10 cellular contexts compared by ENCODE assay signal in genomic region chr5:124742521-124742920, GRCh38. TPM values are rescaled to one million over a fixed set of nuclear protein-coding genes. Genes with fewer than 3 reads are reported as not detected.
DNase-seq lines count a peak whose midpoint lies in the region; ATAC-seq, FAIRE-seq and TF ChIP-seq lines count a peak whose summit lies in the region.
"Had no signal": no experiment of that assay in that cellular context is flagged by ENCODE, and none has a peak within 500 bp of the region (broad histone marks: within the 10 kb centered on the region; RNA-seq: fewer than 3 reads in every experiment).

No MANE protein-coding gene starts in this region.

- TF ChIP-seq CTCF in HCT116 (IDR thresholded peaks at IDR 0.05 in 2 of 3, conservative IDR thresholded peaks at IDR 0.05 in 1 of 3; ENCODE audit: borderline replicate concordance in 1 of 3, insufficient read depth in 1 of 3, low read depth in 2 of 3, low read length in 2 of 3) (no peak), breast epithelium (IDR thresholded peaks at IDR 0.05) (no peak), keratinocyte (optimal IDR thresholded peaks at IDR 0.05 in 1 of 3, IDR thresholded peaks at IDR 0.05 in 1 of 3, conservative IDR thresholded peaks at IDR 0.05 in 1 of 3; ENCODE audit: extremely low read depth in 1 of 3, insufficient read depth in 2 of 3, low read length in 3 of 3) (no peak), spleen (IDR thresholded peaks at IDR 0.05 in 8 of 11, conservative IDR thresholded peaks at IDR 0.05 in 3 of 11) (no peak), GM20000 (IDR thresholded peaks at IDR 0.05; ENCODE audit: extremely low read depth, missing control alignments) (no peak)

- H3K27ac ChIP-seq in HCT116 (ENCODE audit: low read depth, low read length): peak overlapping the region; percentile 79; the same call in 1 of the 2 replicates
- H3K27ac ChIP-seq in breast epithelium: peak overlapping the region; percentile 97 to 98
- H3K27ac ChIP-seq in keratinocyte (ENCODE audit: control insufficient read depth, insufficient read depth, low read length): peak overlapping the region; percentile 58
- H3K27ac ChIP-seq in spleen: peak overlapping the region in 4 of 8 donors; percentile 32 to 92 (median 89)

- peak overlapping the region; percentile 44 for H3K9ac ChIP-seq in HCT116 (ENCODE audit: low read length)
- H3K9ac ChIP-seq in keratinocyte (ENCODE audit: control insufficient read depth, extremely low read depth, insufficient read depth, low read length): no peak overlapping the region

- no peaks in the 10 kb centered on the region for H3K79me2 ChIP-seq in HCT116 (ENCODE audit: insufficient read depth, low read length)
- H3K79me2 ChIP-seq in keratinocyte (ENCODE audit: control insufficient read depth, insufficient read depth, low read length): no peaks in the 10 kb centered on the region

- peak overlapping the region in 1 of 2 experiments; percentile 44; a peak in 2 of 4 replicates for H3K4me3 ChIP-seq in HCT116 (replicated peaks in 1 of 2; ENCODE audit: low read depth in 1 of 2, low read length in 2 of 2)
- peak overlapping the region; percentile 50 to 77 (median 70) for H3K4me3 ChIP-seq in breast epithelium
- H3K4me3 ChIP-seq in keratinocyte (ENCODE audit: control insufficient read depth in 2 of 3, extremely low read depth in 1 of 3, insufficient read depth in 2 of 3, low read depth in 1 of 3, low read length in 3 of 3): no peak overlapping the region
- H3K4me3 ChIP-seq in spleen: peak overlapping the region in 5 of 8 donors; percentile 31 to 69 (median 37)

- CTCF ChIA-PET in HCT116 (lab: Charles Lee): no interaction called here

- no peak for ATAC-seq in HCT116

- H3K9me2 ChIP-seq in HCT116 (ENCODE audit: insufficient read depth): no peaks in the 10 kb centered on the region

- peak overlapping the region; percentile 76 for H3K4me2 ChIP-seq in HCT116 (ENCODE audit: low read length)
- peak overlapping the region; percentile 83 for H3K4me2 ChIP-seq in keratinocyte (ENCODE audit: control insufficient read depth, extremely low read depth, insufficient read depth, low read depth, low read length)

- POLR2A ChIA-PET in HCT116 (lab: Charles Lee): no interaction called here

- H3K4me1 ChIP-seq in HCT116 (ENCODE audit: control insufficient read depth in 1 of 2, insufficient read depth in 2 of 2, low read length in 2 of 2): peaks cover 65 to 79% of the 10 kb centered on the region in 2 experiments
- peaks cover 0 to 27% of the 10 kb centered on the region in 2 donors for H3K4me1 ChIP-seq in breast epithelium
- peaks cover 42% of the 10 kb centered on the region for H3K4me1 ChIP-seq in keratinocyte (ENCODE audit: control insufficient read depth, extremely low read depth, insufficient read depth, low read length)
- H3K4me1 ChIP-seq in spleen: peaks cover 5 to 98% (median 42%) of the 10 kb centered on the region in 6 donors

- no peak for DNase-seq in HCT116 (ENCODE audit: low read depth, low spot score)
- DNase-seq in breast epithelium (ENCODE audit: low spot score in 2 of 2): no peak
- no peak for DNase-seq in keratinocyte (ENCODE audit: low read depth, low spot score)
- DNase-seq in spleen: no peak
- DNase-seq in GM20000 (ENCODE audit: low spot score): no peak
- no peak for DNase-seq in GM03348 (ENCODE audit: low spot score)
- DNase-seq in G401 (ENCODE audit: low spot score): no peak
- DNase-seq in NCI-H1436 treated with DMSO at 0.1 percent for 48 hours (lab: John Stamatoyannopoulos, UW): no peak
- DNase-seq: nephron progenitor cell had no signal

- H2AFZ ChIP-seq in HCT116 (ENCODE audit: low read depth, low read length, poor library complexity, severe bottlenecking) (no peak overlapping the region), keratinocyte (ENCODE audit: control insufficient read depth, low read length) (no peak overlapping the region)

- TF ChIP-seq RAD21 in HCT116 (IDR thresholded peaks at IDR 0.05; ENCODE audit: low read depth): no peak

- TF ChIP-seq POLR2A in HCT116 (IDR thresholded peaks at IDR 0.05; ENCODE audit: borderline replicate concordance, extremely low read depth, insufficient read depth, insufficient read length): no peak
- TF ChIP-seq POLR2A in breast epithelium (IDR thresholded peaks at IDR 0.05): no peak
- TF ChIP-seq POLR2A in spleen (IDR thresholded peaks at IDR 0.05): no peak

- H4K20me1 ChIP-seq in HCT116 (ENCODE audit: insufficient read depth) (no peaks in the 10 kb centered on the region), keratinocyte (ENCODE audit: control insufficient read depth, extremely low read depth, insufficient read depth, low read length) (no peaks in the 10 kb centered on the region)

- H3K9me1 ChIP-seq in keratinocyte (ENCODE audit: control insufficient read depth, extremely low read depth, insufficient read depth, low read length): no peaks in the 10 kb centered on the region

- no TSS peak for BruUV-seq in HCT116 (replicated peaks; lab: Mats Ljungman, UMichigan)

- H3K27me3 ChIP-seq in HCT116 (ENCODE audit: insufficient read depth, low read length): no peaks in the 10 kb centered on the region
- no peaks in the 10 kb centered on the region for H3K27me3 ChIP-seq in breast epithelium
- H3K27me3 ChIP-seq in keratinocyte (ENCODE audit: control insufficient read depth, extremely low read depth, insufficient read depth, low read length): peaks cover 10% of the 10 kb centered on the region
- H3K27me3 ChIP-seq in spleen (replicated peaks in 1 of 7): peaks cover 0 to 72% (median 7%) of the 10 kb centered on the region in 7 donors

- H3K36me3 ChIP-seq in HCT116 (ENCODE audit: control insufficient read depth in 1 of 2, insufficient read depth in 2 of 2, low read length in 2 of 2): no peaks in the 10 kb centered on the region
- H3K36me3 ChIP-seq in breast epithelium: no peaks in the 10 kb centered on the region
- H3K36me3 ChIP-seq in keratinocyte (ENCODE audit: control insufficient read depth in 2 of 2, extremely low read depth in 1 of 2, insufficient read depth in 2 of 2, low read length in 2 of 2): no peaks in the 10 kb centered on the region
- H3K36me3 ChIP-seq in spleen: no peaks in the 10 kb centered on the region

- intact Hi-C loops in HCT116 (cut with micrococcal nuclease) (loop anchor here (5.0 to 10.0 kb wide), 2 partner anchors 145 to 788 kb away; no protein-coding TSS in a partner anchor), breast epithelium (cut with DNase I; ENCODE audit: low total_unique reads) (no loop called here), spleen (cut with DNase I; ENCODE audit: low total_unique reads) (no loop called here)

- 76 to 91% (median 83%) methylated on average over 4 of the region's 4 CpGs for WGBS in spleen, 5 donors

- dilution Hi-C loops in keratinocyte (cut with MboI; ENCODE audit: extremely low pct_ligation_motif_present, low sequenced_read_pairs): no loop called here

- FAIRE-seq in keratinocyte (lab: Jason Lieb, UNC): no peak

- RAD21 ChIA-PET in HCT116 (lab: Charles Lee; ENCODE audit: low non-redundant PET in 1 of 2, low total read pairs in 2 of 2, uncharacterized antibody in 2 of 2, unreplicated experiment in 2 of 2): interaction anchor here in 1 of 2 experiments (0.7 kb wide), 2 partner anchors 20 to 96 kb away, joined by 3 to 4 read pairs; no protein-coding TSS in a partner anchor

- H3K9me3 ChIP-seq in HCT116 (ENCODE audit: control insufficient read depth in 1 of 2, insufficient read depth in 1 of 2, low read depth in 1 of 2, low read length in 2 of 2): no peaks in the 10 kb centered on the region
- no peaks in the 10 kb centered on the region for H3K9me3 ChIP-seq in breast epithelium
- no peaks in the 10 kb centered on the region for H3K9me3 ChIP-seq in keratinocyte (ENCODE audit: control insufficient read depth, low read depth, low read length)
- H3K9me3 ChIP-seq in spleen: no peaks in the 10 kb centered on the region

- in situ Hi-C loops in G401 (cut with HindIII; ENCODE audit: low sequenced_read_pairs): no loop called here

TF ChIP-seq in HCT116, 20 proteins besides CTCF, POLR2A, EP300 and RAD21:
- TF ChIP-seq SIN3A (IDR thresholded peaks at IDR 0.05; ENCODE audit: low read depth) (no peak), ZNF274 (IDR thresholded peaks at IDR 0.05; ENCODE audit: low read depth, low read length) (no peak)

RNA-seq across cellular contexts. Expression of gene ZNF608, which starts 3.9 kb away (rescaled TPM):
- 5.6 TPM for total RNA-seq in HCT116 (2021; ENCODE audit: unreplicated experiment)
- 2.3 and 2.7 TPM in 2 replicates for polyA plus RNA-seq in HCT116 (2012)
- total RNA-seq in breast epithelium: 10 to 100 TPM; 15.7 to 82.1 (median 58.7) TPM
- 0.87 to 1.6 TPM (median 1.1 TPM) in 3 replicates for polyA plus RNA-seq in keratinocyte
- polyA plus RNA-seq in keratinocyte (2011; ENCODE audit: low read depth): 1.3 TPM
- 0.84 and 0.95 TPM in 2 replicates for polyA plus RNA-seq in keratinocyte (2011; cell fraction: cytosol; rRNA removed)
- 3.2 and 4.1 TPM in 2 replicates for polyA plus RNA-seq in keratinocyte (2011; cell fraction: nucleus; rRNA removed)
- 0.89 and 1.1 TPM in 2 replicates for polyA plus RNA-seq in keratinocyte (2012; ENCODE audit: low replicate concordance)
- 2.1 to 2.8 TPM (median 2.4 TPM) in 3 replicates for polyA minus RNA-seq in keratinocyte
- polyA minus RNA-seq in keratinocyte (2011; cell fraction: cytosol; rRNA and poly(A)+ RNA removed): 0.58 TPM
- 1.8 and 3.7 TPM in 2 replicates for polyA minus RNA-seq in keratinocyte (2011; cell fraction: nucleus; rRNA and poly(A)+ RNA removed)
- total RNA-seq in spleen: 10 to 100 TPM in 5 of 7 donors, 1 to 10 TPM in 2; 7.7 to 14.4 (median 10.9) TPM
- polyA plus RNA-seq in spleen: 1 to 10 TPM; 5.8 to 9.9 (median 6.9) TPM
- 25.7 and 34.8 TPM in 2 replicates for total RNA-seq in G401 (2014; rRNA removed; shearing (Covaris generic))
- total RNA-seq: activated T-helper 2 cell treated with anti-CD3 and anti-CD28 coated beads, Interferon-gamma antibody, Interleukin-2, Interleukin-4, amounts not matched to agents 10 μg/mL and 5 μg/mL and 100 μg/mL, durations not matched to agents 14 hours and 24 hours and 36 hours had no signal

Comparison
In these comparisons a context has a peak if more than half of its experiments do, and no peak if none do; other contexts are left out.
1. H3K4me3 ChIP-seq: peak in breast epithelium (3 of 3) and spleen (5 of 8); none in keratinocyte (0 of 3).